ENCODE assay signal across 8 cellular contexts in the genomic region with DNA sequence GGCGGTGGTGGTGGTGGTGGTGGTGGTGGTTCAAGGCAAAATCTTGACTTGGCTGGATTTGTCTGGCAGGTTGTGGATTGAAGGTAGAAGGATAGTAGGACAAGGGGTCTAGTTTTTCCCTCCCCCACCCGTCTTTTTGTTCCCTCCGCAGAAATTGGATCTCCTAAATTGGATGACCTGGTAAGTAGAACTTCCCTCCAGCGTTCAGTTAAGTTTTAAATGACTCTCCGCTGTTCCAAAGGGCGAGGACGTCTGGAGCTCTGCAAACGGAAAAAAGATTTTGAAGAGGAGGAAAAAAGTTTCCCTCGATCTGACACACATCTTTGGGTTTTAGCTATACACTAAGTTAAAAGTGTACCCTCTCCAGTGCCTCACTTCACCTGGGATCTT. TPM values are rescaled to one million over a fixed set of nuclear protein-coding genes. Genes with fewer than 3 reads are reported as not detected.
A peak's percentile ranks its signal among the peaks of the same experiment; 100 is the strongest.
DNase-seq lines count a peak whose midpoint lies in the region; ATAC-seq and TF ChIP-seq lines count a peak whose summit lies in the region.

No MANE protein-coding gene starts in this region.

- H3K4me1 ChIP-seq in SJCRH30 = peaks cover 3% of the 10 kb centered on the region; the same call in 1 of the 2 replicates
- H3K4me1 ChIP-seq in fibroblast of lung (ENCODE audit: control insufficient read depth, extremely low read depth, insufficient read depth, low read length) = peaks cover 2% of the 10 kb centered on the region
- H3K4me1 ChIP-seq in osteoblast (ENCODE audit: insufficient read depth, low read length) = peaks cover 38% of the 10 kb centered on the region

- peaks cover 24% of the 10 kb centered on the region for H3K4me1 Mint-ChIP-seq in CD4-positive, alpha-beta T cell (ENCODE audit: low read depth)

- CTCF ChIA-PET in CD4-positive, alpha-beta T cell (lab: Charles Lee) = interaction anchor here (0.6 to 4.1 kb wide), 2 partner anchors 13 to 24 kb away, joined by 3 to 24 read pairs; no protein-coding TSS in a partner anchor

- H3K36me3 ChIP-seq in SJCRH30 (no peaks in the 10 kb centered on the region), fibroblast of lung (ENCODE audit: control insufficient read depth, insufficient read depth, low read length) (no peaks in the 10 kb centered on the region), osteoblast (ENCODE audit: insufficient read depth, low read length) (no peaks in the 10 kb centered on the region)

- H3K9ac ChIP-seq in fibroblast of lung (ENCODE audit: insufficient read depth, low read length) = no peak overlapping the region

- no peak overlapping the region for H3K27ac ChIP-seq in CD4-positive, alpha-beta T cell (ENCODE audit: low read depth, low read length)
- H3K27ac ChIP-seq in SJCRH30 (no peak overlapping the region), fibroblast of lung (ENCODE audit: insufficient read depth, low read length) (no peak overlapping the region), osteoblast (ENCODE audit: low read depth, low read length) (peak overlapping the region; percentile 52)

- no peak for TF ChIP-seq CTCF in CD4-positive, alpha-beta T cell (IDR thresholded peaks at IDR 0.05)
- TF ChIP-seq CTCF in fibroblast of lung (conservative IDR thresholded peaks at IDR 0.05 in 1 of 2, IDR thresholded peaks at IDR 0.05 in 1 of 2; ENCODE audit: low read depth in 1 of 2, low read length in 2 of 2) (no peak), osteoblast (IDR thresholded peaks at IDR 0.05; ENCODE audit: extremely low read depth, low read depth, low read length) (no peak)

- peak overlapping the region; percentile 7 for H3K27ac Mint-ChIP-seq in CD4-positive, alpha-beta T cell

- peaks cover 3% of the 10 kb centered on the region for H3K79me2 ChIP-seq in fibroblast of lung (ENCODE audit: control insufficient read depth, insufficient read depth, low read length)
- H3K79me2 ChIP-seq in osteoblast (ENCODE audit: insufficient read depth, low read length) = peaks cover 38% of the 10 kb centered on the region

- no peaks in the 10 kb centered on the region for H3K9me3 Mint-ChIP-seq in CD4-positive, alpha-beta T cell

- H3K4me3 ChIP-seq in SJCRH30 (peak overlapping the region; percentile 87), fibroblast of lung (replicated peaks in 1 of 4; ENCODE audit: control extremely low read depth in 1 of 4, insufficient read depth in 1 of 4, low read depth in 3 of 4, low read length in 4 of 4) (peak overlapping the region in 3 of 4 experiments; percentile 5 to 77 (median 41)), osteoblast (ENCODE audit: insufficient read depth, low read length) (peak overlapping the region; percentile 88)

- H3K36me3 Mint-ChIP-seq in CD4-positive, alpha-beta T cell (ENCODE audit: low read depth) = peaks cover 4% of the 10 kb centered on the region

- no peak for DNase-seq in CD4-positive, alpha-beta T cell
- DNase-seq in SJCRH30 (no peak), fibroblast of lung (ENCODE audit: low read depth in 2 of 2) (no peak), osteoblast (ENCODE audit: insufficient read length, low spot score, missing footprints) (peak; percentile 68), GF-D8 (lab: John Stamatoyannopoulos, UW) (no peak), cerebellar nuclear complex (lab: John Stamatoyannopoulos, UW) (no peak)

- H3K9me3 ChIP-seq in CD4-positive, alpha-beta T cell (ENCODE audit: control insufficient read depth, low read length) = no peaks in the 10 kb centered on the region
- H3K9me3 ChIP-seq in SJCRH30 (replicated peaks) (no peaks in the 10 kb centered on the region), fibroblast of lung (ENCODE audit: control insufficient read depth, insufficient read depth, low read depth, low read length) (no peaks in the 10 kb centered on the region), osteoblast (ENCODE audit: low read depth, low read length) (no peaks in the 10 kb centered on the region)

- POLR2A ChIA-PET in CD4-positive, alpha-beta T cell (lab: Charles Lee) = interaction anchor here (0.7 to 1.6 kb wide), 5 partner anchors 9 to 110 kb away, joined by 3 to 5 read pairs (median 4); partner anchors contain the start of gene CCDC34

- H4K20me1 ChIP-seq in fibroblast of lung (ENCODE audit: control insufficient read depth, extremely low read depth, insufficient read depth, low read length) (no peaks in the 10 kb centered on the region), osteoblast (ENCODE audit: insufficient read depth, low read length) (peaks cover 17% of the 10 kb centered on the region)

- peaks cover 19% of the 10 kb centered on the region for H3K27me3 Mint-ChIP-seq in CD4-positive, alpha-beta T cell

- peak overlapping the region; percentile 93 for H3K4me3 Mint-ChIP-seq in CD4-positive, alpha-beta T cell

- peaks cover 18% of the 10 kb centered on the region for H3K27me3 ChIP-seq in CD4-positive, alpha-beta T cell (ENCODE audit: control insufficient read depth, insufficient read depth, low read length)
- H3K27me3 ChIP-seq in SJCRH30 = no peaks in the 10 kb centered on the region
- no peaks in the 10 kb centered on the region for H3K27me3 ChIP-seq in fibroblast of lung (ENCODE audit: control insufficient read depth, insufficient read depth, low read length)
- no peaks in the 10 kb centered on the region for H3K27me3 ChIP-seq in osteoblast (ENCODE audit: insufficient read depth, low read length)

- H3K4me2 ChIP-seq in fibroblast of lung (ENCODE audit: extremely low read depth, insufficient read depth, low read length) (peak overlapping the region; percentile 51), osteoblast (ENCODE audit: insufficient read depth, low read length) (peak overlapping the region; percentile 94)

- no peak for ATAC-seq in CD4-positive, alpha-beta T cell (ENCODE audit: poor library complexity)
- ATAC-seq in HG03196 (IDR thresholded peaks at IDR 0.05; ENCODE audit: unreplicated experiment) = no peak
- ATAC-seq in GM21786 (IDR thresholded peaks at IDR 0.05; ENCODE audit: unreplicated experiment) = no peak

- peak overlapping the region; percentile 45 for H2AFZ ChIP-seq in fibroblast of lung (ENCODE audit: low read length)
- peak overlapping the region; percentile 88 for H2AFZ ChIP-seq in osteoblast (ENCODE audit: low read length)

- intact Hi-C loops in CD4-positive, alpha-beta T cell (cut with DNase I, micrococcal nuclease) = loop anchor here (5.0 to 10.0 kb wide), 3 partner anchors 34 to 111 kb away; partner anchors contain the start of genes CCDC34 (in 2 of the 2) and LIN7C (in 1 of the 2)

RNA-seq across cellular contexts. Expression of gene LGR4, which starts 0.4 kb away (rescaled TPM):
- under 1 TPM; 0.69 to 0.87 TPM for total RNA-seq in CD4-positive, alpha-beta T cell
- total RNA-seq in SJCRH30 (2014; rRNA removed; shearing (Covaris generic)) = 40.0 and 44.2 TPM in 2 replicates
- 2.8 and 6.4 TPM in 2 replicates for total RNA-seq in fibroblast of lung
- 2.5 and 8.8 TPM in 2 replicates for polyA plus RNA-seq in fibroblast of lung
- polyA plus RNA-seq in fibroblast of lung (2012) = 1.7 and 6.8 TPM in 2 replicates
- 4.0 and 10.7 TPM in 2 replicates for polyA minus RNA-seq in fibroblast of lung (ENCODE audit: low replicate concordance)
- 56.1 and 96.9 TPM in 2 replicates for total RNA-seq in osteoblast

RNA-seq across cellular contexts. Expression of gene LIN7C, which starts 33.6 kb away (rescaled TPM):
- total RNA-seq in CD4-positive, alpha-beta T cell = 10 to 100 TPM; 27.1 to 27.6 TPM
- 64.6 and 70.6 TPM in 2 replicates for total RNA-seq in SJCRH30 (2014; rRNA removed; shearing (Covaris generic))
- total RNA-seq in fibroblast of lung (58.6 and 62.6 TPM in 2 replicates), osteoblast (61.0 and 69.5 TPM in 2 replicates)
- 40.6 and 43.2 TPM in 2 replicates for polyA plus RNA-seq in fibroblast of lung
- polyA plus RNA-seq in fibroblast of lung (2012) = 10.4 and 14.5 TPM in 2 replicates
- 5.8 and 6.6 TPM in 2 replicates for polyA minus RNA-seq in fibroblast of lung (ENCODE audit: low replicate concordance)
